ENCODE assay signal across 8 cellular contexts in the genomic region with DNA sequence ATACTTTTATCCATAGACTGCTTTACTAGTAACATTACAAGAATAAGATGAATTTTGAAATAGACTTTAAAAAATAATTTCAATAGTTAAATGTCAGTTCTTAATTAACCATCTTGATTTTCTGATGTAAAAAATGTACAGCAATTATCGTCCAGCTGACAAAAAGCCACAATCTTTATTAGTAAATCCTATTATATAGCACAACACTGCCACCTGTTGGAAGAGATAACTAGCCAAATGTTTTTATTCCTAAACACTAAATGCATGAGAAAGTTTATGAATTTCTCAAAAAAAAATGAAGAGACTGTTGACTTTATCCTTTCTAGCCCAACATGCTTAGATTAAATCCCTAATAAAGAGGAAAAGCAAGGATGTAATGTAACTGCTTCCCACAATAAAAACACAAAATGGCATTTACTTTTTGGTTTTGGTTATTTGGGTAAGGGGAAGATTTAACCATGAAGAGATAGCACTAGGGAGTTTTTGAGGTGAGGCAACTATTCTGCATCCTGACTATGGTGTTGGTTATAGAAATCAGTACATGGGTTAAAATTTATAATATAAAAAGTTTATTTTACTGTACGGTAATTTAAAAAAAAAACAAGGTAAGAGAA. TPM values are rescaled to one million over a fixed set of nuclear protein-coding genes. Genes with fewer than 3 reads are reported as not detected.
A peak's percentile ranks its signal among the peaks of the same experiment; 100 is the strongest.
DNase-seq lines count a peak whose midpoint lies in the region; ATAC-seq and TF ChIP-seq lines count a peak whose summit lies in the region.

No MANE protein-coding gene starts in this region.

- H3K9me3 Mint-ChIP-seq in naive B cell: no peaks in the 10 kb centered on the region

- DNase-seq in AG09319 (ENCODE audit: extremely low read depth, low read depth): no peak
- DNase-seq in NCI-H69 (lab: John Stamatoyannopoulos, UW): peak; percentile 65
- DNase-seq in dedifferentiated amniotic fluid mesenchymal stem cell (ENCODE audit: extremely low spot score): peak; percentile 78
- peak; percentile 51 for DNase-seq in naive B cell
- DNase-seq in aorta: no peak
- no peak for DNase-seq in ecto neural progenitor cell (ENCODE audit: low spot score)

- no peak overlapping the region for H3K27ac ChIP-seq in aorta (ENCODE audit: low read depth in 1 of 2, low read length in 2 of 2)

- no peak overlapping the region for H3K4me3 ChIP-seq in GM12875 (ENCODE audit: low read depth, low read length)
- H3K4me3 ChIP-seq in aorta (ENCODE audit: low read length in 2 of 2): no peak overlapping the region

- H3K4me3 Mint-ChIP-seq in naive B cell: no peak overlapping the region

- TF ChIP-seq CTCF in AG09319 (IDR thresholded peaks at IDR 0.05; ENCODE audit: low read depth, low read length) (peak; percentile 58), GM12875 (IDR thresholded peaks at IDR 0.05; ENCODE audit: borderline replicate concordance, insufficient read depth, low read depth, low read length) (peak; percentile 25; the same call in 1 of the 2 replicates)

- peaks cover 17 to 30% (median 26%) of the 10 kb centered on the region in 3 donors for H3K4me1 Mint-ChIP-seq in naive B cell

- no peaks in the 10 kb centered on the region for H3K36me3 ChIP-seq in aorta (ENCODE audit: control insufficient read depth in 1 of 2, insufficient read depth in 2 of 2, low read length in 1 of 2)

- H3K27me3 Mint-ChIP-seq in naive B cell: no peaks in the 10 kb centered on the region

- no peaks in the 10 kb centered on the region for H3K9me3 ChIP-seq in aorta (ENCODE audit: control insufficient read depth, low read length)

- no peaks in the 10 kb centered on the region for H3K27me3 ChIP-seq in aorta (ENCODE audit: control insufficient read depth in 1 of 2, insufficient read depth in 2 of 2, low read length in 1 of 2)

- peak in 1 of 2 donors; percentile 49 for ATAC-seq in naive B cell (ENCODE audit: low read depth in 2 of 2)
- no peak for ATAC-seq in aorta (ENCODE audit: low FRiP score)
- ATAC-seq in HG03025 (IDR thresholded peaks at IDR 0.05; ENCODE audit: low FRiP score, unreplicated experiment): no peak

- H3K36me3 Mint-ChIP-seq in naive B cell: peaks cover 1 to 4% of the 10 kb centered on the region in 2 donors

- 29 to 32% methylated on average over 2 of the region's 2 CpGs for WGBS in aorta, 2 donors

- no peak overlapping the region for H3K27ac Mint-ChIP-seq in naive B cell

- no peaks in the 10 kb centered on the region for H3K4me1 ChIP-seq in aorta (ENCODE audit: control insufficient read depth in 1 of 2, insufficient read depth in 2 of 2, low read length in 2 of 2)

- intact Hi-C loops in aorta (cut with DNase I): loop anchor here (1.0 to 10.0 kb wide), 3 partner anchors 139 to 786 kb away; partner anchors contain the start of genes MRPL32 (in 1 of the 2), PSMA2 (in 1 of the 2) and STK17A (in 1 of the 2)

RNA-seq across cellular contexts. Expression of gene COA1, which starts 8.0 kb away (rescaled TPM):
- polyA plus RNA-seq in naive B cell (ENCODE audit: low read depth in 6 of 6) (100 to 1,000 TPM in 5 of 6 donors, 10 to 100 TPM in 1; 96.6 to 146 (median 107) TPM), aorta (10 to 100 TPM; 47.5 to 57.2 TPM)
- total RNA-seq in aorta: 10 to 100 TPM; 36.5 to 55.6 TPM

RNA-seq across cellular contexts. Expression of gene BLVRA, which starts 37.2 kb away (rescaled TPM):
- polyA plus RNA-seq in naive B cell (ENCODE audit: low read depth in 6 of 6): 10 to 100 TPM in 3 of 6 donors, 1 to 10 TPM in 3; 3.5 to 15.9 (median 9.5) TPM
- 10 to 100 TPM; 56.0 to 61.0 TPM for total RNA-seq in aorta
- 100 to 1,000 TPM in 1 of 2 donors, 10 to 100 TPM in 1; 77.8 to 117 TPM for polyA plus RNA-seq in aorta

Comparison
In these comparisons a context has a peak if more than half of its experiments do, and no peak if none do; other contexts are left out.
1. DNase-seq: peak in NCI-H69 (single experiment), dedifferentiated amniotic fluid mesenchymal stem cell (single experiment) and naive B cell (single experiment); none in AG09319 (single experiment), aorta (0 of 2) and ecto neural progenitor cell (single experiment).
2. RNA of gene BLVRA, which starts 37.2 kb away (polyA plus RNA-seq): 77.8 to 117 TPM in aorta; 3.5 to 15.9 TPM in naive B cell; every median in the first group is over 4 times any median in the second.